ENCODE assay signal across 32 cellular contexts in the genomic region with DNA sequence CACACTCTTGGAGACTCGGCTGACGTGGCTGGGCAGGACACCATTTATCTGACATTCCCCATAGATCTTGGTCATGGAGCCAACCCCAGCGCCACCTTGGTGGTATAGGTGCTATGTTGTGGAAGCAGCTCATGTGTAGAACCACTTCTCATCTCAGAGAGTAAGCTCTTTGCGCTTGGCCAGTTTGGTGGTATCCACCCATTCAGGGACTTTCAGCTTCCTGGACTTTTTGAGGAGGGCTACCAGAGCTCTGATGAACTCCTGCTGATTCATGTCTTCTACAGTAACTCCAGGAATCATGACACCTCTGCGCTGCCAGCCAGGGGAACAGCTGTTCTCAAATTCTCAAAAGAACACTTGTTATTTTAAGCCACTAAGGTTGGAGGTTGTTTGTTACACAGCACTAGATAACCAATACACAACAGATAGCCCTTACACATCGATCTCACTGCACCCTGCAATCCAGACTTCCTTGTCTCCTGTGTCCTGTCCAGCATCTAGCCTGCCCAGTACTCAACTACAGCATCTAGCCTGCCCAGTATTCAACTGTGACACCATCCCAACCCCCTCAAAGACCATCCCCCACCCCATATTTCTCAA.
"Had no signal": no experiment of that assay in that cellular context is flagged by ENCODE, and none has a peak within 500 bp of the region (broad histone marks: within the 10 kb centered on the region; RNA-seq: fewer than 3 reads in every experiment).

No MANE protein-coding gene starts in this region.

- H3K27ac Mint-ChIP-seq: activated T-helper 1 cell treated with anti-CD3 and anti-CD28 coated beads, Interleukin-12 subunit alpha, Interleukin-12 subunit beta, Interleukin-2, Interleukin-4 antibody, amounts not matched to agents 30 ng/mL and 10 ng/mL and 1 ng/mL, durations not matched to agents 14 hours and 24 hours and 36 hours; nephron; progenitor cell of endocrine pancreas had no signal

- H3K36me3 ChIP-seq: breast epithelium, left ventricle myocardium inferior, neutrophil, ovary, upper lobe of left lung, vagina, WERI-Rb-1 had no signal

- H3K4me1 ChIP-seq: breast epithelium, upper lobe of left lung, vagina had no signal

- H3K9me3 ChIP-seq: breast epithelium, mucosa of descending colon, neutrophil, upper lobe of left lung, vagina had no signal

- FAIRE-seq: colon, endometrium, frontal cortex, islet of Langerhans had no signal

- H3K27me3 ChIP-seq: breast epithelium, neutrophil, ovary, upper lobe of left lung, vagina had no signal

- H3K4me3 ChIP-seq: breast epithelium, left ventricle myocardium inferior, lung, mucosa of descending colon, ovary, skin epidermis, upper lobe of left lung, vagina had no signal

- H3K9me3 Mint-ChIP-seq: nephron had no signal

- ATAC-seq: activated CD4-positive, CD25-positive, alpha-beta regulatory T cell treated with anti-CD3 and anti-CD28 coated beads, Interleukin-2, amount 50 U/mL, for 24 hours; sciatic nerve; stimulated activated naive CD8-positive, alpha-beta T cell treated with anti-CD3 and anti-CD28 coated beads, Interleukin-15, amount 100 ng/mL, for 72 hours had no signal

- H3K27me3 Mint-ChIP-seq: activated CD4-positive, alpha-beta T cell treated with anti-CD3 and anti-CD28 coated beads, Interleukin-2, amount 10 ng/mL, durations not matched to agents 7 days and 5 days; progenitor cell of endocrine pancreas; stimulated activated naive CD8-positive, alpha-beta T cell treated with anti-CD3 and anti-CD28 coated beads, Interleukin-15, amount 100 ng/mL, for 72 hours had no signal

- H3K27ac ChIP-seq: breast epithelium, epithelial cell of prostate, left ventricle myocardium inferior, neutrophil, ovary, skin epidermis, upper lobe of left lung, vagina, WERI-Rb-1 had no signal

- DNase-seq: activated CD4-positive, alpha-beta T cell treated with anti-CD3 and anti-CD28 coated beads, Interleukin-2, amount 10 ng/mL, durations not matched to agents 7 days and 5 days; activated CD8-positive, alpha-beta memory T cell treated with anti-CD3 and anti-CD28 coated beads for 24 hours; activated effector memory CD4-positive, alpha-beta T cell treated with anti-CD3 and anti-CD28 coated beads, Interleukin-2, amount 50 U/mL, for 16 hours; activated naive CD4-positive, alpha-beta T cell treated with anti-CD3 and anti-CD28 coated beads, Interleukin-2, amount 50 U/mL, for 16 hours; central memory CD4-positive, alpha-beta T cell; dermis blood vessel endothelial cell; effector CD4-positive, alpha-beta T cell; glutamatergic neuron; left ventricle myocardium inferior; mucosa of descending colon; ovary; stimulated activated CD4-positive, alpha-beta T cell treated with anti-CD3 and anti-CD28 coated beads, Interleukin-12 subunit alpha, Interleukin-12 subunit beta, amount 100 ng/mL, for 4 hours; stimulated activated CD4-positive, alpha-beta T cell treated with anti-CD3 and anti-CD28 coated beads, Interleukin-4, amount 100 ng/mL, for 1 hour; stimulated activated naive CD8-positive, alpha-beta T cell treated with anti-CD3 and anti-CD28 coated beads, Interleukin-15, amount 100 ng/mL, for 72 hours; substantia nigra; upper lobe of left lung; WERI-Rb-1 had no signal

- H3K4me3 Mint-ChIP-seq: activated CD4-positive, alpha-beta T cell treated with anti-CD3 and anti-CD28 coated beads, Interleukin-2, amount 10 ng/mL, durations not matched to agents 7 days and 5 days; activated T-helper 1 cell treated with anti-CD3 and anti-CD28 coated beads, Interleukin-12 subunit alpha, Interleukin-12 subunit beta, Interleukin-2, Interleukin-4 antibody, amounts not matched to agents 30 ng/mL and 10 ng/mL and 1 ng/mL, durations not matched to agents 14 hours and 24 hours and 36 hours; nephron; stimulated activated naive CD8-positive, alpha-beta T cell treated with anti-CD3 and anti-CD28 coated beads, Interleukin-15, amount 100 ng/mL, for 72 hours had no signal
